8 cellular contexts compared by ENCODE assay signal in the genomic region with DNA sequence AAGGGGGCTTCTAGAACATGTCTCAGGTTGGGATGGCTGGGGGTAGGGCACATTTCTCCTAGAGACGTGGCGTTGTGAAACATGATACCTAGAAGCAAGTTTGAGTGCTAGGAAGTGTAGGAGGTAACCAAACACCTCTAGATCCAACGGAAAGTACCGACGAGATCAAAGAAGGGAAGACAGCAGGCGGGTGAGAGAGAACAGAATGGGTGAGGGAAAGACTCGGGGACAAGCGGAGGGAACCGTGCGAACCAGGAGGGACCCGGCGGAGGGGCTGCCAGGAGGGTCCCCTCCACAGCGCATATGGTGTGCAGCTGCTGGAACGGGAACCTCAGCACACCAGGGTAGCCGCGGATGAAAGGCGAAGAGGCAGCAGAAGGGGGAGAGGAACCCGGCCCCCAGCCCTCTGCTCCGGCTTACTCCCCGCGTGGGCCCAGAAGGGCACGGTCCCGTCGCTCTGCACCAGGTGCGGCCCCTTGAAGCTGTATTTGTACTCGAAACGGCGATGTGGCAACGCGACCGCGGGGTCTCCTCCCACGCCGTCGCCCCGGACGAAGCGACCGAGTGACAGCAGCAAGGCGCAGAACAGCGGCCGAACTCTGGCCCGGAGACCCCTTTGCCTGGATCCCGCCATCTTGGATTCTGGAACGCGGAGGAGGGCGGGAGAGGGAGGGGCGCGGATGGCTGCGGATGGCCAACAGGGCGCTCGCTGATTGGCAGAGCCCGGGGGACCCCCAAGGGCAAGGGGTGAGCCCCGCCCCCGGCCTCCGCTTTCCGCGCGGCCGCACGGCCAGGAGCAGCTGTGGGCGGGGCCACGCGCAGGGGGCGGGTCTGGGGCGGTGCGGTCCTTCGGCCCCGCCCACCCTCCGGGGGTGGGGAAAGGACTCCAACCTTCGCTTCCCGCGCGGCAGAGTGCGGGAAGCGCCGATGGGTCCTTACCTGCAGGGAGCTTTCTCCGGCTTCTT. TPM values are rescaled to one million over a fixed set of nuclear protein-coding genes. Genes with fewer than 3 reads are reported as not detected.
DNase-seq lines count a peak whose midpoint lies in the region; ATAC-seq and TF ChIP-seq lines count a peak whose summit lies in the region.

A gene with protein sequence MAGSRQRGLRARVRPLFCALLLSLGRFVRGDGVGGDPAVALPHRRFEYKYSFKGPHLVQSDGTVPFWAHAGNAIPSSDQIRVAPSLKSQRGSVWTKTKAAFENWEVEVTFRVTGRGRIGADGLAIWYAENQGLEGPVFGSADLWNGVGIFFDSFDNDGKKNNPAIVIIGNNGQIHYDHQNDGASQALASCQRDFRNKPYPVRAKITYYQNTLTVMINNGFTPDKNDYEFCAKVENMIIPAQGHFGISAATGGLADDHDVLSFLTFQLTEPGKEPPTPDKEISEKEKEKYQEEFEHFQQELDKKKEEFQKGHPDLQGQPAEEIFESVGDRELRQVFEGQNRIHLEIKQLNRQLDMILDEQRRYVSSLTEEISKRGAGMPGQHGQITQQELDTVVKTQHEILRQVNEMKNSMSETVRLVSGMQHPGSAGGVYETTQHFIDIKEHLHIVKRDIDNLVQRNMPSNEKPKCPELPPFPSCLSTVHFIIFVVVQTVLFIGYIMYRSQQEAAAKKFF (minus strand): TSS at position 655 of the 965 bp plus-strand sequence. CDS start 21 bp downstream, at position 634.

- H3K9me3 ChIP-seq in adipocyte (ENCODE audit: control insufficient read depth, low read length) (no peaks in the 10 kb centered on the region), cardiac muscle cell (ENCODE audit: low read depth) (no peaks in the 10 kb centered on the region), parathyroid adenoma (ENCODE audit: control insufficient read depth, low read length) (no peaks in the 10 kb centered on the region), tibial artery (no peaks in the 10 kb centered on the region)

- peak within 1 kb of the TSS; percentile 57 for H3K4me2 ChIP-seq in parathyroid adenoma (ENCODE audit: low read length)

- H3K79me2 ChIP-seq in parathyroid adenoma: no peaks in the 10 kb centered on the region

- peak within 1 kb of the TSS; percentile 99 for H3K9ac ChIP-seq in adipocyte (ENCODE audit: low read length)
- peak within 1 kb of the TSS; percentile 51 for H3K9ac ChIP-seq in parathyroid adenoma

- H3K36me3 ChIP-seq in adipocyte (ENCODE audit: control insufficient read depth, insufficient read depth, low read length, severe bottlenecking) (peaks cover 16% of the 10 kb centered on the region), cardiac muscle cell (peaks cover 16% of the 10 kb centered on the region), parathyroid adenoma (ENCODE audit: control insufficient read depth, insufficient read depth, low read length) (no peaks in the 10 kb centered on the region), tibial artery (peaks cover 0 to 24% (median 0%) of the 10 kb centered on the region in 3 donors)

- TF ChIP-seq CTCF in GM13976 (IDR thresholded peaks at IDR 0.05; ENCODE audit: borderline replicate concordance, control extremely low read depth, extremely low read depth, insufficient read depth, missing control alignments): no peak
- no peak for TF ChIP-seq CTCF in cardiac muscle cell (IDR thresholded peaks at IDR 0.05; ENCODE audit: low read depth, low read length)
- no peak for TF ChIP-seq CTCF in parathyroid adenoma (IDR thresholded peaks at IDR 0.05)
- TF ChIP-seq CTCF in tibial artery (IDR thresholded peaks at IDR 0.05): no peak

- H3K27me3 ChIP-seq in adipocyte (replicated peaks; ENCODE audit: control insufficient read depth, insufficient read depth, low read length) (no peaks in the 10 kb centered on the region), cardiac muscle cell (peaks cover 5% of the 10 kb centered on the region), parathyroid adenoma (ENCODE audit: control insufficient read depth, insufficient read depth, low read length) (no peaks in the 10 kb centered on the region), tibial artery (no peaks in the 10 kb centered on the region)

- ATAC-seq in HG02852 (IDR thresholded peaks at IDR 0.05; ENCODE audit: unreplicated experiment): peak; percentile 90

- intact Hi-C loops in tibial artery (cut with DNase I; ENCODE audit: low total_unique reads): no loop called here

- H3K27ac ChIP-seq in cardiac muscle cell (peak within 1 kb of the TSS; percentile 97), parathyroid adenoma (peak within 1 kb of the TSS; percentile 82), tibial artery (peak within 1 kb of the TSS; percentile 91 to 93)

- DNase-seq in GM13976 (ENCODE audit: low spot score) (peak; percentile 99), NCI-H1436 treated with DMSO at 0.1 percent for 48 hours (lab: John Stamatoyannopoulos, UW) (peak; percentile 66), T follicular helper cell (ENCODE audit: low read depth) (peak; percentile 86), adipocyte (ENCODE audit: low read depth) (peak; percentile 98), cardiac muscle cell (ENCODE audit: low read depth in 1 of 2, low spot score in 1 of 2) (peak; percentile 97 to 98), tibial artery (peak; percentile 92 to 95)

- H2AFZ ChIP-seq in parathyroid adenoma: peak within 1 kb of the TSS; percentile 85

- H3K4me3 ChIP-seq in adipocyte (ENCODE audit: low read length) (peak within 1 kb of the TSS; percentile 100), cardiac muscle cell (peak within 1 kb of the TSS; percentile 87), parathyroid adenoma (ENCODE audit: low read depth, low read length) (peak within 1 kb of the TSS; percentile 94), tibial artery (peak within 1 kb of the TSS; percentile 85 to 95)

- in situ Hi-C loops in GM13976 (cut with MboI; ENCODE audit: low sequenced_read_pairs, unreplicated experiment): no loop called here

- H3K4me1 ChIP-seq in adipocyte (ENCODE audit: control insufficient read depth, insufficient read depth, low read length) (peaks cover 27% of the 10 kb centered on the region), cardiac muscle cell (ENCODE audit: low read depth) (peaks cover 13% of the 10 kb centered on the region), parathyroid adenoma (peaks cover 3% of the 10 kb centered on the region), tibial artery (peaks cover 0 to 25% (median 7%) of the 10 kb centered on the region in 4 donors)

RNA-seq across cellular contexts. Expression of the gene that starts here (rescaled TPM):
- 65.5 and 68.1 TPM in 2 replicates for total RNA-seq in cardiac muscle cell
- polyA plus RNA-seq in cardiac muscle cell: 51.3 and 56.4 TPM in 2 replicates

Comparison
In these comparisons a context has a peak if more than half of its experiments do, and no peak if none do; other contexts are left out.
1. Peak in every context shown above with its lines: DNase-seq, ATAC-seq, H3K4me3 ChIP-seq and H3K27ac ChIP-seq.